ENCODE assay signal across 15 cellular contexts in genomic region chr16:27439273-27440018, GRCh38. TPM values are rescaled to one million over a fixed set of nuclear protein-coding genes. Genes with fewer than 3 reads are reported as not detected.
DNase-seq lines count a peak whose midpoint lies in the region; ATAC-seq, FAIRE-seq and TF ChIP-seq lines count a peak whose summit lies in the region.
"Had no signal": no experiment of that assay in that cellular context is flagged by ENCODE, and none has a peak within 500 bp of the region (broad histone marks: within the 10 kb centered on the region; RNA-seq: fewer than 3 reads in every experiment).

No MANE protein-coding gene starts in this region.

- POLR2A ChIA-PET in SK-N-SH (lab: Yijun Ruan, JAX): no interaction called here

- 48% methylated on average over 13 of the region's 18 CpGs for WGBS in SK-N-SH (ENCODE audit: low lambda C conversion rate)

- ATAC-seq in SK-N-SH treated with all-trans-retinoic acid at 6 μM for 48 hours (no peak), GM18858 (IDR thresholded peaks at IDR 0.05; ENCODE audit: unreplicated experiment) (no peak)

- peak; percentile 12 for DNase-seq in SK-N-SH
- no peak for DNase-seq in HTR-8/SVneo (ENCODE audit: insufficient read length, low spot score)
- peak; percentile 43 for DNase-seq in coronary artery (ENCODE audit: low spot score)
- peak; percentile 64 for DNase-seq in posterior vena cava (ENCODE audit: low spot score)
- no peak for DNase-seq in MG63
- no peak for DNase-seq in NCI-H2081 (lab: John Stamatoyannopoulos, UW)
- DNase-seq: COR-L47, NCI-H1092 treated with DMSO at 0.1 percent for 48 hours, trophoblast cell had no signal

- TF ChIP-seq RAD21 in SK-N-SH (IDR thresholded peaks at IDR 0.05; ENCODE audit: low read length): no peak

- H3K36me3 ChIP-seq in SK-N-SH (replicated peaks in 1 of 2; ENCODE audit: control insufficient read depth in 1 of 2, insufficient read depth in 2 of 2, low read length in 1 of 2) (no peaks in the 10 kb centered on the region), MG63 (peaks cover 3% of the 10 kb centered on the region)
- H3K36me3 ChIP-seq: esophagus muscularis mucosa had no signal

- FAIRE-seq in HTR-8/SVneo (lab: Jason Lieb, UNC): peak; percentile 67
- FAIRE-seq: GM19239 had no signal

- H3K27me3 ChIP-seq in SK-N-SH (ENCODE audit: insufficient read depth) (no peaks in the 10 kb centered on the region), MG63 (no peaks in the 10 kb centered on the region)

- intact Hi-C loops in posterior vena cava (cut with DNase I): no loop called here

- H3K27ac ChIP-seq in SK-N-SH (ENCODE audit: low read depth in 2 of 2, low read length in 1 of 2): no peak overlapping the region
- H3K27ac ChIP-seq in coronary artery: no peak overlapping the region
- H3K27ac ChIP-seq: 22Rv1, esophagus muscularis mucosa had no signal

- TF ChIP-seq EP300 in SK-N-SH (IDR thresholded peaks at IDR 0.05; ENCODE audit: borderline replicate concordance in 1 of 2, low read depth in 1 of 2, low read length in 1 of 2): no peak

- TF ChIP-seq CTCF in SK-N-SH (IDR thresholded peaks at IDR 0.05) (no peak), coronary artery (IDR thresholded peaks at IDR 0.05) (no peak)

- H3K4me3 ChIP-seq in SK-N-SH (ENCODE audit: low read depth in 2 of 2, low read length in 1 of 2): no peak overlapping the region
- H3K4me3 ChIP-seq in coronary artery: no peak overlapping the region
- no peak overlapping the region for H3K4me3 ChIP-seq in MG63
- H3K4me3 ChIP-seq: esophagus muscularis mucosa had no signal

- no peak overlapping the region for H2AFZ ChIP-seq in SK-N-SH (ENCODE audit: low read depth)

- H3K9me3 ChIP-seq in SK-N-SH (no peaks in the 10 kb centered on the region), MG63 (peaks cover 6% of the 10 kb centered on the region)

- no peak overlapping the region for H3K9ac ChIP-seq in SK-N-SH

- H3K79me2 ChIP-seq in SK-N-SH (ENCODE audit: insufficient read depth): no peaks in the 10 kb centered on the region

- CTCF ChIA-PET in SK-N-SH (lab: Yijun Ruan, JAX): no interaction called here

- peaks cover 6% of the 10 kb centered on the region for H3F3A ChIP-seq in SK-N-SH (replicated peaks; ENCODE audit: insufficient read depth)

- no peak overlapping the region for H3K4me2 ChIP-seq in SK-N-SH

- no peaks in the 10 kb centered on the region for H4K20me1 ChIP-seq in SK-N-SH (ENCODE audit: insufficient read depth)

- H3K4me1 ChIP-seq in SK-N-SH (ENCODE audit: control insufficient read depth in 1 of 2, insufficient read depth in 2 of 2, low read depth in 1 of 2, low read length in 1 of 2): peaks cover 0 to 5% of the 10 kb centered on the region in 2 experiments; a peak in 1 of 4 replicates
- H3K4me1 ChIP-seq: esophagus muscularis mucosa had no signal

- H3K9me2 ChIP-seq in SK-N-SH: no peaks in the 10 kb centered on the region

TF ChIP-seq in SK-N-SH, 30 proteins besides CTCF, POLR2A, EP300 and RAD21:
- TF ChIP-seq NFIC (IDR thresholded peaks at IDR 0.05; ENCODE audit: borderline replicate concordance) (no peak), PBX3 (IDR thresholded peaks at IDR 0.05) (no peak), TCF12 (IDR thresholded peaks at IDR 0.05) (no peak), JUND (IDR thresholded peaks at IDR 0.05) (no peak), SIN3A (IDR thresholded peaks at IDR 0.05; ENCODE audit: borderline replicate concordance, low read depth, low read length) (no peak), TAF1 (IDR thresholded peaks at IDR 0.05; ENCODE audit: borderline replicate concordance, low read depth, low read length) (no peak), TEAD4 (IDR thresholded peaks at IDR 0.05; ENCODE audit: borderline replicate concordance, insufficient read depth) (no peak), MEF2A (IDR thresholded peaks at IDR 0.05; ENCODE audit: borderline replicate concordance, low read depth) (no peak), POLR2AphosphoS5 (IDR thresholded peaks at IDR 0.05; ENCODE audit: low read depth, low read length) (no peak), ELF1 (IDR thresholded peaks at IDR 0.05) (no peak), YY1 (IDR thresholded peaks at IDR 0.05; ENCODE audit: low read depth) (no peak)
TF ChIP-seq in SK-N-SH: peak in this region for 0.

TF ChIP-seq in SK-N-SH treated with all-trans-retinoic acid at 6 μM for 48 hours, 23 proteins besides CTCF, POLR2A, EP300 and RAD21 (continues in another document):
- no peak for TF ChIP-seq RARB (CRISPR knock-in tag; IDR thresholded peaks at IDR 0.05)
- TF ChIP-seq PATZ1 (CRISPR knock-in tag; IDR thresholded peaks at IDR 0.05; ENCODE audit: borderline replicate concordance): no peak
- TF ChIP-seq GLIS3 (CRISPR knock-in tag; IDR thresholded peaks at IDR 0.05): no peak
- no peak for TF ChIP-seq POU6F1 (CRISPR knock-in tag; IDR thresholded peaks at IDR 0.05; ENCODE audit: borderline replicate concordance, low read depth)
- TF ChIP-seq TSHZ2 (CRISPR knock-in tag; IDR thresholded peaks at IDR 0.05): no peak
- no peak for TF ChIP-seq ISL1 (CRISPR knock-in tag; IDR thresholded peaks at IDR 0.05)
- no peak for TF ChIP-seq ZC3H10 (CRISPR knock-in tag; IDR thresholded peaks at IDR 0.05)
- TF ChIP-seq CREB5 (CRISPR knock-in tag; IDR thresholded peaks at IDR 0.05; ENCODE audit: low read depth): no peak
- no peak for TF ChIP-seq ARNTL (CRISPR knock-in tag; IDR thresholded peaks at IDR 0.05; ENCODE audit: borderline replicate concordance, low read depth)
- no peak for TF ChIP-seq ZFP30 (CRISPR knock-in tag; IDR thresholded peaks at IDR 0.05)
- TF ChIP-seq ZNF8 (CRISPR knock-in tag; IDR thresholded peaks at IDR 0.05): no peak
- TF ChIP-seq BACH2 (CRISPR knock-in tag; IDR thresholded peaks at IDR 0.05; ENCODE audit: borderline replicate concordance): no peak
- TF ChIP-seq ZNF70 (CRISPR knock-in tag; IDR thresholded peaks at IDR 0.05): no peak

RNA-seq across cellular contexts. Expression of gene IL21R, which starts 37.5 kb away (rescaled TPM):
- 0.13 TPM in 2 replicates for polyA plus RNA-seq in SK-N-SH (2012; rRNA removed)
- polyA plus RNA-seq in SK-N-SH (2012; cell fraction: cytosol; rRNA removed): 0.05 and 0.06 TPM in 2 replicates
- 0.02 and 0.12 TPM in 2 replicates for polyA plus RNA-seq in SK-N-SH (2012; cell fraction: nucleus; rRNA removed)
- total RNA-seq in posterior vena cava: under 1 TPM; 0.24 to 0.56 TPM
- 0.33 and 0.44 TPM in 2 replicates for total RNA-seq in MG63 (2014; rRNA removed; shearing (Covaris generic); ENCODE audit: low replicate concordance)
- total RNA-seq: G401 had no signal

Comparison
In these comparisons a context has a peak if more than half of its experiments do, and no peak if none do; other contexts are left out.
1. DNase-seq: peak in SK-N-SH (single experiment), coronary artery (single experiment) and posterior vena cava (single experiment); none in HTR-8/SVneo (single experiment), MG63 (single experiment) and NCI-H2081 (0 of 2).